ENCODE assay signal across 10 cellular contexts in genomic region chr2:113217455-113218282, GRCh38. TPM values are rescaled to one million over a fixed set of nuclear protein-coding genes. Genes with fewer than 3 reads are reported as not detected.
DNase-seq lines count a peak whose midpoint lies in the region; ATAC-seq and TF ChIP-seq lines count a peak whose summit lies in the region.
"Had no signal": no experiment of that assay in that cellular context is flagged by ENCODE, and none has a peak within 500 bp of the region (broad histone marks: within the 10 kb centered on the region; RNA-seq: fewer than 3 reads in every experiment).

No MANE protein-coding gene starts in this region.

- peak; percentile 39 for ATAC-seq in activated naive CD8-positive, alpha-beta T cell treated with anti-CD3 and anti-CD28 coated beads, Interleukin-2, amount 50 U/mL, for 24 hours
- ATAC-seq in sciatic nerve, result peak; percentile 31

- no peak overlapping the region for H3K27ac ChIP-seq in HEK293 (ENCODE audit: extremely low read depth, low read depth, low read length)
- H3K27ac ChIP-seq: WERI-Rb-1 had no signal

- H3K27me3 ChIP-seq in MG63, result no peaks in the 10 kb centered on the region

- CTCF ChIA-PET in HEK293 (lab: Yijun Ruan, JAX), result interaction anchor here (0.6 to 1.5 kb wide), 5 partner anchors 14 to 153 kb away, joined by 3 to 8 read pairs (median 5); no protein-coding TSS in a partner anchor

- H3K36me3 ChIP-seq in HEK293 (ENCODE audit: control insufficient read depth in 2 of 2, insufficient read depth in 1 of 2, low read length in 2 of 2) (no peaks in the 10 kb centered on the region), MG63 (no peaks in the 10 kb centered on the region)
- H3K36me3 ChIP-seq: WERI-Rb-1 had no signal

- no peak overlapping the region for H3K27ac Mint-ChIP-seq in activated naive CD8-positive, alpha-beta T cell treated with anti-CD3 and anti-CD28 coated beads, Interleukin-2, amount 50 U/mL, for 24 hours
- peak overlapping the region in 3 of 6 donors; percentile 31 to 69 (median 37) for H3K27ac Mint-ChIP-seq in immature natural killer cell

- no peaks in the 10 kb centered on the region for H3K9me3 Mint-ChIP-seq in activated naive CD8-positive, alpha-beta T cell treated with anti-CD3 and anti-CD28 coated beads, Interleukin-2, amount 50 U/mL, for 24 hours
- H3K9me3 Mint-ChIP-seq in immature natural killer cell, result no peaks in the 10 kb centered on the region

- TF ChIP-seq CTCF in HEK293 (tag by site-specific recombination; IDR thresholded peaks at IDR 0.05), result no peak

- H3K4me1 ChIP-seq in HEK293 (ENCODE audit: control insufficient read depth, insufficient read depth, low read length), result no peaks in the 10 kb centered on the region

- peaks cover 18% of the 10 kb centered on the region for H3K4me1 Mint-ChIP-seq in activated naive CD8-positive, alpha-beta T cell treated with anti-CD3 and anti-CD28 coated beads, Interleukin-2, amount 50 U/mL, for 24 hours
- peaks cover 17 to 25% of the 10 kb centered on the region in 2 donors for H3K4me1 Mint-ChIP-seq in immature natural killer cell

- no peaks in the 10 kb centered on the region for H3K36me3 Mint-ChIP-seq in activated naive CD8-positive, alpha-beta T cell treated with anti-CD3 and anti-CD28 coated beads, Interleukin-2, amount 50 U/mL, for 24 hours (ENCODE audit: low read depth)
- no peaks in the 10 kb centered on the region for H3K36me3 Mint-ChIP-seq in immature natural killer cell

- no peaks in the 10 kb centered on the region for H3K27me3 Mint-ChIP-seq in activated naive CD8-positive, alpha-beta T cell treated with anti-CD3 and anti-CD28 coated beads, Interleukin-2, amount 50 U/mL, for 24 hours
- peaks cover 1 to 7% (median 4%) of the 10 kb centered on the region in 3 donors for H3K27me3 Mint-ChIP-seq in immature natural killer cell (ENCODE audit: low read depth in 3 of 3)

- intact Hi-C loops in sciatic nerve (cut with DNase I), result no loop called here

- DNase-seq in activated naive CD8-positive, alpha-beta T cell treated with anti-CD3 and anti-CD28 coated beads, Interleukin-2, amount 50 U/mL, for 24 hours, result no peak
- DNase-seq in immature natural killer cell (no peak), sciatic nerve (ENCODE audit: low spot score) (no peak), MG63 (no peak), NCI-H146 treated with DMSO at 0.1 percent for 48 hours (lab: John Stamatoyannopoulos, UW; ENCODE audit: unreplicated experiment) (no peak)
- DNase-seq in activated CD4-positive, CD25-positive, alpha-beta regulatory T cell treated with anti-CD3 and anti-CD28 coated beads, Interleukin-2, amount 50 U/mL, for 72 hours, result no peak
- no peak for DNase-seq in stimulated activated CD4-positive, alpha-beta T cell treated with anti-CD3 and anti-CD28 coated beads, Interleukin-15, amount 100 ng/mL, for 24 hours
- DNase-seq: NCI-H1417 treated with DMSO at 0.1 percent for 48 hours, WERI-Rb-1 had no signal

- H3K9me3 ChIP-seq in HEK293 (ENCODE audit: control insufficient read depth, insufficient read depth, low read depth, low read length) (no peaks in the 10 kb centered on the region), MG63 (no peaks in the 10 kb centered on the region)

- POLR2A ChIA-PET in HEK293 (lab: Yijun Ruan, JAX), result no interaction called here

- H3K4me3 ChIP-seq in HEK293 (ENCODE audit: low read depth, low read length) (no peak overlapping the region), MG63 (no peak overlapping the region)

- H3K4me3 Mint-ChIP-seq in activated naive CD8-positive, alpha-beta T cell treated with anti-CD3 and anti-CD28 coated beads, Interleukin-2, amount 50 U/mL, for 24 hours, result no peak overlapping the region
- H3K4me3 Mint-ChIP-seq in immature natural killer cell, result peak overlapping the region in 4 of 5 donors; percentile 9 to 50 (median 22)

TF ChIP-seq in HEK293, 187 proteins besides CTCF, POLR2A, EP300 and RAD21:
- TF ChIP-seq TRIM28 (IDR thresholded peaks at IDR 0.05; ENCODE audit: borderline replicate concordance, low read length) (no peak), GLIS1 (tag by site-specific recombination; IDR thresholded peaks at IDR 0.05) (peak; percentile 88), ZNF146 (tag by site-specific recombination; IDR thresholded peaks at IDR 0.05) (no peak), GFI1B (tag by site-specific recombination; IDR thresholded peaks at IDR 0.05) (no peak), ZFP41 (tag by site-specific recombination; IDR thresholded peaks at IDR 0.05; ENCODE audit: borderline replicate concordance) (no peak), ZIC2 (tag by site-specific recombination; IDR thresholded peaks at IDR 0.05) (peak; percentile 98), ATF2 (tag by site-specific recombination; IDR thresholded peaks at IDR 0.05; ENCODE audit: low read depth) (no peak), ZNF341 (tag by site-specific recombination; IDR thresholded peaks at IDR 0.05; ENCODE audit: low read depth) (peak; percentile 24; the same call in 1 of the 2 replicates)

RNA-seq across cellular contexts. Expression of gene PSD4, which starts 43.9 kb away (rescaled TPM):
- polyA plus RNA-seq in immature natural killer cell, result 10 to 100 TPM; 17.0 to 72.3 (median 20.6) TPM
- 20.3 TPM for total RNA-seq in sciatic nerve
- total RNA-seq in MG63 (2014; rRNA removed; shearing (Covaris generic); ENCODE audit: low replicate concordance), result 0.16 and 0.59 TPM in 2 replicates

Comparison
In these comparisons a context has a peak if more than half of its experiments do, and no peak if none do; other contexts are left out.
1. RNA of gene PSD4, which starts 43.9 kb away (total RNA-seq): 20.3 TPM in sciatic nerve (single experiment); 0.16 to 0.59 TPM in MG63; every median in the first group is over 10 times any median in the second.